8 cellular contexts compared by ENCODE assay signal in the genomic region with DNA sequence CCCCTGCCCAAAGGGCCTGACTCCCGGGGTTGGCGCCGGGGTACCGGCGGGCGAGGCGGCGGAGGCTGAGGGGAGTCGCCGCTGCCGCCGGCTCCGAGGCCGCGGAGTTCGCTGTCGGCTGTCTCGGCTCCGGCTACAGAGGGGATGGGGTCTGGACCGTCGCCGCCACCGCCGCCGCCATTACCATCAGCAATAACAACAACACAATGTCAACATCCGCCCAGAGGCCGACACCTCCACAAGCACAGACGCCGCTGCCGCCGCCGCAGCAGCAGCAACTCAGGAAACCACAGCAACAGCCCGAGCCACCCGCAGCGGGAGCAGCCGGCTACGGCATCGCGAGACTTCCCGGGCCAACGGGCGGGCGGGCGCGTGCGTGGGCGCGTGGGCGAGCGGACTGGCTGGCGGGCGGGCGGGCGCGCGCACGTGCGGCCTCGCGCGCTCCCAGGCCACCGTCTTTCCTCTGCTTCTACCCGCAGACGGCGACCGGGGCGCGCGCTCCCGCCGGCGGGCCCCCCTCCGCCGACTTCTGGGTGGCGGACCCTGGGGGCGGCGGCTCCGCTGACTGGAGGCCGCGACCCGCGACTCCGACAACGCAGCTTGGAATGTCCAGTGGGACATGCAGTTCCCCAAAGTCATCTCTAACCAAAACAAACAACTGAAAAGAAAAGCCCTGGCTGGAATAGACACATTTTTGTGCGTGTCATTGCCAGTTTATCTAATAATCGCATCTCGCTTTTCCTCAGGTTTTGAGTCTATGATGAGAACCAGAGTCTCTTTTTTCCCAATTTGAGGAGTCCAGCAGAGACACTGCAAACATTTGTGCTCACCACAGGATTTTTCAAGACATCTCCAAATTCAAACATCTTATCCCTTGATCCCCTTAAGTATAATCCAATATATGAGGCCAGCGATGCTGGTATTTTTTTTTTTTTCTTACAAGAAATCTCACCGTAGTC. TPM values are rescaled to one million over a fixed set of nuclear protein-coding genes. Genes with fewer than 3 reads are reported as not detected.
A peak's percentile ranks its signal among the peaks of the same experiment; 100 is the strongest.
DNase-seq lines count a peak whose midpoint lies in the region; ATAC-seq and TF ChIP-seq lines count a peak whose summit lies in the region.

A gene (minus strand): TSS at position 289 of the 959 bp plus-strand sequence. CDS start 305 bp downstream, outside the sequence.

- H4K20me1 ChIP-seq in PC-3 (ENCODE audit: low read length) = peaks cover 32% of the 10 kb centered on the region

- DNase-seq in DMS153 (lab: John Stamatoyannopoulos, UW) (peak; percentile 90), PC-3 (peak; percentile 94), activated T-cell treated with anti-CD3 and anti-CD28 coated beads for 4 hours (peak; percentile 92), epithelial cell of esophagus (ENCODE audit: low read depth) (peak; percentile 97)
- DNase-seq in Jurkat, Clone E6-1 (ENCODE audit: low read depth, low spot score) = peak; percentile 92
- peak; percentile 91 to 97 for DNase-seq in stimulated activated CD8-positive, alpha-beta memory T cell treated with anti-CD3 and anti-CD28 coated beads, Interleukin-2, amount 100 ng/mL, for 48 hours (ENCODE audit: low read depth in 2 of 2)

- no peaks in the 10 kb centered on the region for H3K9me2 ChIP-seq in PC-3 (replicated peaks; ENCODE audit: low read length)

- ATAC-seq in GM21619 (IDR thresholded peaks at IDR 0.05; ENCODE audit: unreplicated experiment) = peak; percentile 95
- peak; percentile 72 for ATAC-seq in PC-3

- H3K4me2 ChIP-seq in PC-3 (ENCODE audit: low read length) = peak within 1 kb of the TSS; percentile 89

- H3F3A ChIP-seq in PC-3 (ENCODE audit: low read length, unreplicated experiment) = no peaks in the 10 kb centered on the region

- BruUV-seq in PC-3 (replicated peaks; lab: Mats Ljungman, UMichigan) = TSS peak; percentile 57

- H3K79me2 ChIP-seq in PC-3 (ENCODE audit: low read length) = peaks cover 48% of the 10 kb centered on the region

- peak within 1 kb of the TSS; percentile 43 for H3K27ac ChIP-seq in PC-3 (ENCODE audit: low read length)

- H3K9me3 ChIP-seq in PC-3 (ENCODE audit: low read length) = no peaks in the 10 kb centered on the region
- H3K9me3 ChIP-seq in mononuclear cell (ENCODE audit: low read depth, low read length) = no peaks in the 10 kb centered on the region

- intact Hi-C loops in PC-3 (cut with micrococcal nuclease) = loop anchor here (1.0 to 10.0 kb wide), 6 partner anchors 27 to 870 kb away; a partner anchor contains a TSS

- H3K27me3 ChIP-seq in PC-3 (ENCODE audit: low read length) = no peaks in the 10 kb centered on the region
- no peaks in the 10 kb centered on the region for H3K27me3 ChIP-seq in mononuclear cell (ENCODE audit: insufficient read depth, low read length)

- H2AFZ ChIP-seq in PC-3 (ENCODE audit: low read length) = peak within 1 kb of the TSS; percentile 93

- H3K4me3 ChIP-seq in Jurkat, Clone E6-1 (ENCODE audit: low read length) = peak within 1 kb of the TSS; percentile 84
- H3K4me3 ChIP-seq in PC-3 (ENCODE audit: low read length) (peak within 1 kb of the TSS; percentile 82), epithelial cell of esophagus (ENCODE audit: low read length) (peak within 1 kb of the TSS; percentile 86), mononuclear cell (ENCODE audit: low read length) (peak within 1 kb of the TSS; percentile 89)

- peak within 1 kb of the TSS; percentile 90 for H3K9ac ChIP-seq in PC-3 (ENCODE audit: low read length)

- POLR2A ChIA-PET in PC-3 (lab: Charles Lee; ENCODE audit: unreplicated experiment) = interaction anchor here (0.7 kb wide), 1 partner anchor 21 kb away, joined by 17 read pairs; no protein-coding TSS in a partner anchor

- CTCF ChIA-PET in PC-3 (lab: Charles Lee) = no interaction called here

- H3K4me1 ChIP-seq in PC-3 (ENCODE audit: insufficient read depth, low read length) (peaks cover 63% of the 10 kb centered on the region), mononuclear cell (ENCODE audit: insufficient read depth, low read length) (peaks cover 18% of the 10 kb centered on the region)

- no peaks in the 10 kb centered on the region for H3K36me3 ChIP-seq in PC-3 (ENCODE audit: low read depth, low read length)

- TF ChIP-seq CTCF in PC-3 (conservative IDR thresholded peaks at IDR 0.05; ENCODE audit: low read depth, low read length) (no peak), epithelial cell of esophagus (IDR thresholded peaks at IDR 0.05; ENCODE audit: insufficient read depth, low read depth, low read length, missing control alignments) (no peak)

RNA-seq across cellular contexts. Expression of the gene that starts here (rescaled TPM):
- polyA plus RNA-seq in Jurkat, Clone E6-1 (2012; ENCODE audit: insufficient read depth, insufficient read length) = 18.7 TPM
- total RNA-seq in PC-3 (2014; rRNA removed) (52.3 and 58.1 TPM in 2 replicates), mononuclear cell (101 TPM)

Comparison
In these comparisons a context has a peak if more than half of its experiments do, and no peak if none do; other contexts are left out.
1. Peak in every context shown above with its lines: DNase-seq, ATAC-seq, H3K4me3 ChIP-seq and H3K27ac ChIP-seq.